ENCODE assay signal across 28 cellular contexts in the genomic region with DNA sequence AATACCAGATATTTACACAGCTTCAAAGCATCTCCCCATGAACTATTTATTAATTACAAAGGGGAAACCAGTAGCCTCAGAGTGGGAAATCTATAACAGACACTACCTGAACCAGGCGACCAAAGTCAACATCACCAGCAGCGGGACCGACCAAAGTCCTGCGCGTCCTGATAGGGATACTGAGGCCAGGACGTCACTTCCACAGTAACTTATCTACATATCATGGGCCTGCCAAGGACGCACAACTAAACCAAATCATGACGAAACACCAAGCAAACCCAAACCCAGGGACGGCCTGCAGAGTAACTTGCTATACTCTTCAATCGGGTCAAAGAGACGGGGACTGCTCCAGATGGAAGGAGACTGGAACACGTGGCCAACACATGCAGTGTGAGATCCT. TPM values are rescaled to one million over a fixed set of nuclear protein-coding genes. Genes with fewer than 3 reads are reported as not detected.
A peak's percentile ranks its signal among the peaks of the same experiment; 100 is the strongest.
DNase-seq lines count a peak whose midpoint lies in the region; ATAC-seq, FAIRE-seq and TF ChIP-seq lines count a peak whose summit lies in the region.
"Had no signal": no experiment of that assay in that cellular context is flagged by ENCODE, and none has a peak within 500 bp of the region (broad histone marks: within the 10 kb centered on the region; RNA-seq: fewer than 3 reads in every experiment).

No MANE protein-coding gene starts in this region.

- H3K79me2 ChIP-seq in HepG2 (ENCODE audit: insufficient read depth, low read length), result no peaks in the 10 kb centered on the region

- H3K36me3 ChIP-seq in HepG2 (replicated peaks in 1 of 2; ENCODE audit: control insufficient read depth in 1 of 2, insufficient read depth in 2 of 2, low read length in 2 of 2), result no peaks in the 10 kb centered on the region
- H3K36me3 ChIP-seq: BE2C, BLaER1 had no signal

- TF ChIP-seq POLR2A in HepG2 (IDR thresholded peaks at IDR 0.05; ENCODE audit: insufficient read depth in 1 of 2, low read depth in 2 of 2, low read length in 2 of 2), result no peak

- WGBS in HepG2 (ENCODE audit: low lambda C conversion rate), result 26% methylated on average over 12 of the region's 12 CpGs

- H4K20me1 ChIP-seq in HepG2 (ENCODE audit: insufficient read depth, low read length), result no peaks in the 10 kb centered on the region
- H4K20me1 ChIP-seq: BLaER1 had no signal

- no peak for FAIRE-seq in HepG2 (lab: Jason Lieb, UNC)
- FAIRE-seq: A204.1, GM12878, GM12892, GM18507, GM19239 had no signal

- no peaks in the 10 kb centered on the region for H3K4me1 ChIP-seq in HepG2 (ENCODE audit: insufficient read depth, low read length)
- H3K4me1 ChIP-seq: BE2C, BLaER1 had no signal

- no peak overlapping the region for H3K4me2 ChIP-seq in HepG2 (ENCODE audit: low read depth, low read length)
- H3K4me2 ChIP-seq: BLaER1 had no signal

- TF ChIP-seq RAD21 in HepG2 (CRISPR knock-in tag; IDR thresholded peaks at IDR 0.05), result no peak

- H3K27ac ChIP-seq in HepG2 (ENCODE audit: extremely low read length, insufficient read depth, low read length), result no peak overlapping the region
- H3K27ac ChIP-seq: BLaER1 had no signal

- peaks cover 0 to 19% of the 10 kb centered on the region in 2 experiments; a peak in 3 of 5 replicates for H3K27me3 ChIP-seq in HepG2 (ENCODE audit: control insufficient read depth in 1 of 2, insufficient read depth in 2 of 2, low read length in 2 of 2)
- H3K27me3 ChIP-seq: BE2C, BLaER1 had no signal

- H3K4me3 ChIP-seq in HepG2 (replicated peaks in 1 of 3; ENCODE audit: insufficient read depth in 1 of 3, low read depth in 2 of 3, low read length in 3 of 3), result no peak overlapping the region
- H3K4me3 ChIP-seq: BLaER1, GM12878 had no signal

- POLR2A ChIA-PET in HepG2 (lab: Yijun Ruan, JAX), result no interaction called here

- CTCF ChIA-PET in HepG2 (lab: Yijun Ruan, JAX; ENCODE audit: low intra/inter-chr PET ratio, low total read pairs), result no interaction called here

- BruUV-seq in HepG2 (replicated peaks; lab: Mats Ljungman, UMichigan), result no TSS peak

- no peak for TF ChIP-seq CTCF in HepG2 (CRISPR knock-in tag; IDR thresholded peaks at IDR 0.05)

- DNase-seq in ecto neural progenitor cell (ENCODE audit: low spot score) (peak; percentile 36), HepG2 (ENCODE audit: low spot score) (no peak), NCI-H345 (lab: John Stamatoyannopoulos, UW) (no peak), HK-2 (ENCODE audit: unreplicated experiment) (no peak)
- DNase-seq: 8988T; ACHN; BE2C; C1 segment of cervical spinal cord; CD4-positive, alpha-beta memory T cell; CD4-positive, CD25-positive, alpha-beta regulatory T cell; CD8-positive, alpha-beta memory T cell; COR-L47; DMS 273 treated with DMSO at 0.1 percent for 48 hours; DMS153; DMS53; DMS79; DND-41; EL; GDM1 had no signal

- H2AFZ ChIP-seq in HepG2 (ENCODE audit: low read length), result no peak overlapping the region

- H3K9me3 ChIP-seq in HepG2 (ENCODE audit: low read length), result no peaks in the 10 kb centered on the region

- intact Hi-C loops in HepG2 (cut with micrococcal nuclease; ENCODE audit: unreplicated experiment), result loop anchor here (10.0 kb wide), 2 partner anchors 277 to 697 kb away; no protein-coding TSS in a partner anchor

- ATAC-seq in HepG2, result no peak
- no peak for ATAC-seq in GM18907 (IDR thresholded peaks at IDR 0.05; ENCODE audit: unreplicated experiment)
- ATAC-seq: GM12878 had no signal

- no peak for TF ChIP-seq EP300 in HepG2 (IDR thresholded peaks at IDR 0.05; ENCODE audit: low read depth in 2 of 2, low read length in 2 of 2)
- TF ChIP-seq EP300 in HepG2 (CRISPR knock-in tag; IDR thresholded peaks at IDR 0.05; ENCODE audit: borderline replicate concordance), result no peak

- H3K9ac ChIP-seq in HepG2 (ENCODE audit: insufficient read depth, low read depth, low read length), result no peak overlapping the region
- H3K9ac ChIP-seq: BLaER1 had no signal

- in situ Hi-C loops in HepG2 (cut with HindIII; ENCODE audit: extremely low pct_ligation_motif_present, low pct_unique_long_range_greater_than_20kb), result loop anchor here (25.0 kb wide), 1 partner anchor 705 kb away; no protein-coding TSS in a partner anchor

TF ChIP-seq in HepG2, 621 proteins besides CTCF, POLR2A, EP300 and RAD21:
- TF ChIP-seq ATF7-NPFF (CRISPR knock-in tag; IDR thresholded peaks at IDR 0.05; ENCODE audit: low read depth), result no peak
- TF ChIP-seq ZNF354B (CRISPR knock-in tag; IDR thresholded peaks at IDR 0.05), result no peak
- TF ChIP-seq MNT (IDR thresholded peaks at IDR 0.05), result peak; percentile 79

RNA-seq across cellular contexts. Expression of gene RIMBP2, which starts 26.0 kb away (rescaled TPM):
- total RNA-seq in HepG2 (2016; rRNA removed; fragmentation: Illumina TruSeq; extraction: Trizol), result not detected in 2 replicates
- not detected in 2 replicates for total RNA-seq in HepG2 (2016; cell fraction: cytosol; rRNA removed; fragmentation: Illumina TruSeq; extraction: Trizol; ENCODE audit: low read depth)
- not detected in 2 replicates for total RNA-seq in HepG2 (2016; cell fraction: insoluble cytoplasmic fraction; rRNA removed; fragmentation: Illumina TruSeq; extraction: Trizol)
- not detected in 2 replicates for total RNA-seq in HepG2 (2016; cell fraction: membrane; rRNA removed; fragmentation: Illumina TruSeq; extraction: Trizol)
- not detected in 2 replicates for total RNA-seq in HepG2 (2016; cell fraction: nucleus; rRNA removed; fragmentation: Illumina TruSeq; extraction: Trizol)
- polyA plus RNA-seq in HepG2 (2011; rRNA removed), result 0.03 TPM in 1 of 2 replicates, not detected in the other
- polyA plus RNA-seq in HepG2 (2011; cell fraction: cytosol; rRNA removed), result 0.03 TPM in 1 of 2 replicates, not detected in the other
- 0.06 and 0.09 TPM in 2 replicates for polyA plus RNA-seq in HepG2 (2011; cell fraction: nucleus; rRNA removed)
- polyA plus RNA-seq in HepG2 (2012), result not detected in 2 replicates
- polyA plus RNA-seq in HepG2 (2016; cell fraction: cytosol; fragmentation: Illumina TruSeq; extraction: Trizol; ENCODE audit: low read depth), result not detected in 2 replicates
- not detected in 2 replicates for polyA plus RNA-seq in HepG2 (2016; cell fraction: insoluble cytoplasmic fraction; fragmentation: Illumina TruSeq; extraction: Trizol; ENCODE audit: low read depth)
- not detected in 2 replicates for polyA plus RNA-seq in HepG2 (2016; cell fraction: membrane; fragmentation: Illumina TruSeq; extraction: Trizol; ENCODE audit: low read depth)
- not detected in 2 replicates for polyA plus RNA-seq in HepG2 (2016; cell fraction: nucleus; fragmentation: Illumina TruSeq; extraction: Trizol; ENCODE audit: insufficient read depth, low read depth)
- polyA minus RNA-seq in HepG2 (2011; rRNA and poly(A)+ RNA removed; ENCODE audit: low replicate concordance), result 0.08 TPM in 1 of 2 replicates, not detected in the other
- not detected in 2 replicates for polyA minus RNA-seq in HepG2 (2011; cell fraction: cytosol; rRNA and poly(A)+ RNA removed)
- polyA minus RNA-seq in HepG2 (2011; cell fraction: nucleus; rRNA and poly(A)+ RNA removed), result not detected in 2 replicates
- total RNA-seq: CD4-positive, CD25-positive, alpha-beta regulatory T cell; CD8-positive, alpha-beta memory T cell had no signal
- polyA plus RNA-seq: AG04450; CD14-positive monocyte; CD4-positive, alpha-beta memory T cell; CD4-positive, CD25-positive, alpha-beta regulatory T cell; CD8-positive, alpha-beta memory T cell had no signal
